ENCODE assay signal across 1 cellular context in genomic region chr7:107725138-107725740, GRCh38.
TF ChIP-seq lines count a peak whose summit lies in the region.

No MANE protein-coding gene starts in this region.

TF ChIP-seq in WTC11, 78 proteins besides CTCF, POLR2A, EP300 and RAD21 (continued from another document):
- no peak for TF ChIP-seq IRF1 (CRISPR knock-in tag; IDR thresholded peaks at IDR 0.05)
- no peak for TF ChIP-seq JAZF1 (CRISPR knock-in tag; IDR thresholded peaks at IDR 0.05)
- no peak for TF ChIP-seq SMAD3 (CRISPR knock-in tag; IDR thresholded peaks at IDR 0.05; ENCODE audit: borderline replicate concordance)
- TF ChIP-seq ATF3 (CRISPR knock-in tag; conservative IDR thresholded peaks at IDR 0.05) = no peak
- TF ChIP-seq MAX (CRISPR knock-in tag; IDR thresholded peaks at IDR 0.05) = no peak
- TF ChIP-seq USF2 (CRISPR knock-in tag; IDR thresholded peaks at IDR 0.05) = no peak
- TF ChIP-seq PRRX2 (CRISPR knock-in tag; IDR thresholded peaks at IDR 0.05) = no peak
- TF ChIP-seq FOXJ3 (CRISPR knock-in tag; IDR thresholded peaks at IDR 0.05; ENCODE audit: borderline replicate concordance) = no peak
- TF ChIP-seq HMGA2 (CRISPR knock-in tag; IDR thresholded peaks at IDR 0.05) = no peak
